27 cellular contexts compared by ENCODE assay signal in genomic region chr14:51129130-51129529, GRCh38. TPM values are rescaled to one million over a fixed set of nuclear protein-coding genes. Genes with fewer than 3 reads are reported as not detected.
DNase-seq lines count a peak whose midpoint lies in the region; ATAC-seq, FAIRE-seq and TF ChIP-seq lines count a peak whose summit lies in the region.
"Had no signal": no experiment of that assay in that cellular context is flagged by ENCODE, and none has a peak within 500 bp of the region (broad histone marks: within the 10 kb centered on the region; RNA-seq: fewer than 3 reads in every experiment).

No MANE protein-coding gene starts in this region.

- peak; percentile 8 for DNase-seq in HepG2 (ENCODE audit: low spot score)
- no peak for DNase-seq in right lobe of liver
- DNase-seq in NAMALWA (ENCODE audit: low spot score) = peak; percentile 1
- no peak for DNase-seq in H1 (ENCODE audit: low read depth in 1 of 2, low spot score in 2 of 2)
- no peak for DNase-seq in dorsolateral prefrontal cortex
- DNase-seq in foreskin melanocyte = no peak
- DNase-seq in activated naive CD8-positive, alpha-beta T cell treated with anti-CD3 and anti-CD28 coated beads, Interleukin-2, amount 50 U/mL, for 24 hours = no peak
- DNase-seq: activated CD8-positive, alpha-beta T cell treated with anti-CD3 and anti-CD28 coated beads, Interleukin-2, amount 10 ng/mL, durations not matched to agents 7 days and 5 days; activated effector memory CD4-positive, alpha-beta T cell treated with anti-CD3 and anti-CD28 coated beads, Interleukin-2, amount 50 U/mL, for 16 hours; activated T-cell treated with anti-CD3 and anti-CD28 coated beads for 4 hours; COR-L47; DMS79; hypothalamus; KBM-7; natural killer cell; ovary; stimulated activated CD4-positive, alpha-beta T cell treated with anti-CD3 and anti-CD28 coated beads, Interleukin-12 subunit alpha, Interleukin-12 subunit beta, amount 100 ng/mL, for 4 hours; stimulated activated CD4-positive, alpha-beta T cell treated with anti-CD3 and anti-CD28 coated beads, Interleukin-4, amount 100 ng/mL, for 24 hours; stimulated activated naive B cell treated with anti-CD40 and anti-IgM and Interleukin-4, amounts not matched to agents 10 μg/mL and 1 μg/mL and 100 μg/mL, for 72 hours; SW 1271 had no signal

- WGBS in HepG2 (ENCODE audit: low lambda C conversion rate) = 51% methylated on average over 4 of the region's 4 CpGs
- no CpG with 5 or more reads among the region's 4 CpGs for WGBS in right lobe of liver (ENCODE audit: insufficient coverage, low coverage, low lambda C conversion rate, missing lambda C conversion rate)
- WGBS in H1 (ENCODE audit: extremely low coverage in 1 of 2, insufficient coverage in 1 of 2, insufficient read length in 1 of 2, insufficient replicate concordance in 2 of 2, low coverage in 1 of 2, low lambda C conversion rate in 2 of 2, missing lambda C conversion rate in 1 of 2), 2 experiments = 90% methylated on average over 4 of the region's 4 CpGs; no CpG with 5 or more reads in 1 of the 2 experiments

- H3K23me2 ChIP-seq in H1 (ENCODE audit: low read depth, low read length) = no peaks in the 10 kb centered on the region

- intact Hi-C loops in HepG2 (cut with micrococcal nuclease; ENCODE audit: unreplicated experiment) (loop anchor here (1.0 kb wide), 1 partner anchor 174 kb away; no protein-coding TSS in a partner anchor), right lobe of liver (cut with DNase I) (no loop called here), dorsolateral prefrontal cortex (cut with DNase I) (no loop called here)

- H3K4ac ChIP-seq in H1 (replicated peaks; ENCODE audit: insufficient read length, low read depth, low read length) = no peak overlapping the region

- CTCF ChIA-PET in HepG2 (lab: Yijun Ruan, JAX; ENCODE audit: low intra/inter-chr PET ratio, low total read pairs) = no interaction called here
- CTCF ChIA-PET in H1 (lab: Charles Lee; ENCODE audit: partially characterized antibody) = no interaction called here

- TF ChIP-seq CTCF in HepG2 (CRISPR knock-in tag; IDR thresholded peaks at IDR 0.05) = peak; percentile 42
- no peak for TF ChIP-seq CTCF in right lobe of liver (IDR thresholded peaks at IDR 0.05)
- TF ChIP-seq CTCF in H1 (IDR thresholded peaks at IDR 0.05; ENCODE audit: control extremely low read depth in 1 of 3, insufficient read depth in 1 of 3, low read depth in 1 of 3, low read length in 3 of 3) = peak; percentile 29 to 49 (median 35)
- no peak for TF ChIP-seq CTCF in dorsolateral prefrontal cortex (IDR thresholded peaks at IDR 0.05 in 54 of 56, conservative IDR thresholded peaks at IDR 0.05 in 2 of 56; ENCODE audit: low read depth in 1 of 56, partially characterized antibody in 56 of 56)

- H3K79me1 ChIP-seq in H1 (ENCODE audit: low read depth, low read length) = no peaks in the 10 kb centered on the region

- no peak overlapping the region for H3K4me3 Mint-ChIP-seq in activated naive CD8-positive, alpha-beta T cell treated with anti-CD3 and anti-CD28 coated beads, Interleukin-2, amount 50 U/mL, for 24 hours
- H3K4me3 Mint-ChIP-seq: activated CD8-positive, alpha-beta T cell treated with anti-CD3 and anti-CD28 coated beads, Interleukin-2, amount 10 ng/mL, durations not matched to agents 7 days and 5 days; natural killer cell; stimulated activated naive B cell treated with anti-CD40 and anti-IgM and Interleukin-4, amounts not matched to agents 10 μg/mL and 1 μg/mL and 100 μg/mL, for 72 hours had no signal

- H3K27me3 ChIP-seq in HepG2 (ENCODE audit: control insufficient read depth in 1 of 2, insufficient read depth in 2 of 2, low read length in 2 of 2) (no peaks in the 10 kb centered on the region; a peak in 1 of 5 replicates), right lobe of liver (no peaks in the 10 kb centered on the region), H1 (replicated peaks in 1 of 4; ENCODE audit: control insufficient read depth in 3 of 4, extremely low read depth in 1 of 4, insufficient read depth in 3 of 4, low read length in 3 of 4) (no peaks in the 10 kb centered on the region), dorsolateral prefrontal cortex (no peaks in the 10 kb centered on the region)
- H3K27me3 ChIP-seq: BLaER1, ovary, right atrium auricular region, suprapubic skin had no signal

- H2BK120ac ChIP-seq in H1 (replicated peaks; ENCODE audit: low read depth, low read length) = no peak overlapping the region

- H3K4me2 ChIP-seq in HepG2 (ENCODE audit: low read depth, low read length) = no peak overlapping the region
- no peak overlapping the region for H3K4me2 ChIP-seq in H1 (ENCODE audit: insufficient read depth in 1 of 2, low read depth in 2 of 2, low read length in 2 of 2)
- H3K4me2 ChIP-seq: A549, BLaER1 had no signal

- BruUV-seq in HepG2 (replicated peaks; lab: Mats Ljungman, UMichigan) = no TSS peak

- H2BK5ac ChIP-seq in H1 (ENCODE audit: low read depth, low read length) = no peak overlapping the region

- in situ Hi-C loops in HepG2 (cut with HindIII; ENCODE audit: extremely low pct_ligation_motif_present, low pct_unique_long_range_greater_than_20kb) = no loop called here

- H3K27ac ChIP-seq in HepG2 (ENCODE audit: extremely low read length, insufficient read depth, low read length) (no peak overlapping the region), right lobe of liver (no peak overlapping the region), H1 (ENCODE audit: low read depth, low read length) (no peak overlapping the region), dorsolateral prefrontal cortex (no peak overlapping the region)
- H3K27ac ChIP-seq: A549, BLaER1, gastroesophageal sphincter, ovary, right atrium auricular region, suprapubic skin had no signal

- H2AFZ ChIP-seq in HepG2 (ENCODE audit: low read length) = no peak overlapping the region
- H2AFZ ChIP-seq in H1 (ENCODE audit: low read length) = no peak overlapping the region

- H3K4me1 ChIP-seq in HepG2 (ENCODE audit: insufficient read depth, low read length) (no peaks in the 10 kb centered on the region), right lobe of liver (no peaks in the 10 kb centered on the region), H1 (replicated peaks in 1 of 4; ENCODE audit: control insufficient read depth in 3 of 4, insufficient read depth in 4 of 4, low read length in 3 of 4) (no peaks in the 10 kb centered on the region)
- H3K4me1 ChIP-seq: A549, BLaER1, gastroesophageal sphincter, right atrium auricular region, suprapubic skin had no signal

- TF ChIP-seq POLR2A in HepG2 (IDR thresholded peaks at IDR 0.05; ENCODE audit: insufficient read depth in 1 of 2, low read depth in 2 of 2, low read length in 2 of 2) (no peak), right lobe of liver (IDR thresholded peaks at IDR 0.05) (no peak), H1 (IDR thresholded peaks at IDR 0.05; ENCODE audit: control extremely low read depth in 1 of 2, low read depth in 2 of 2, low read length in 2 of 2) (no peak)

- H2BK15ac ChIP-seq in H1 (ENCODE audit: low read length) = no peak overlapping the region

- no peaks in the 10 kb centered on the region for H3K36me3 ChIP-seq in HepG2 (replicated peaks in 1 of 2; ENCODE audit: control insufficient read depth in 1 of 2, insufficient read depth in 2 of 2, low read length in 2 of 2)
- H3K36me3 ChIP-seq in right lobe of liver = no peaks in the 10 kb centered on the region
- H3K36me3 ChIP-seq in H1 (ENCODE audit: control insufficient read depth in 2 of 4, insufficient read depth in 4 of 4, low read length in 3 of 4) = no peaks in the 10 kb centered on the region
- H3K36me3 ChIP-seq: BLaER1, gastroesophageal sphincter, ovary, right atrium auricular region, suprapubic skin had no signal

- H3K23ac ChIP-seq in H1 (ENCODE audit: insufficient read length) = no peak overlapping the region

- no peak overlapping the region for H3K18ac ChIP-seq in H1 (ENCODE audit: extremely low read depth, low read length)

- H3K9ac ChIP-seq in HepG2 (ENCODE audit: insufficient read depth, low read depth, low read length) = no peak overlapping the region
- H3K9ac ChIP-seq in H1 (replicated peaks in 1 of 4; ENCODE audit: extremely low read depth in 1 of 4, low read depth in 3 of 4, low read length in 3 of 4) = no peak overlapping the region
- H3K9ac ChIP-seq: BLaER1 had no signal

- no peaks in the 10 kb centered on the region for H3K4me1 Mint-ChIP-seq in activated naive CD8-positive, alpha-beta T cell treated with anti-CD3 and anti-CD28 coated beads, Interleukin-2, amount 50 U/mL, for 24 hours
- H3K4me1 Mint-ChIP-seq: natural killer cell; stimulated activated naive B cell treated with anti-CD40 and anti-IgM and Interleukin-4, amounts not matched to agents 10 μg/mL and 1 μg/mL and 100 μg/mL, for 72 hours had no signal

- H3K9me3 ChIP-seq in HepG2 (ENCODE audit: low read length) (no peaks in the 10 kb centered on the region), right lobe of liver (no peaks in the 10 kb centered on the region), H1 (ENCODE audit: insufficient read depth in 2 of 2, low read depth in 1 of 2, low read length in 1 of 2) (no peaks in the 10 kb centered on the region)
- H3K9me3 ChIP-seq: A549, ovary, right atrium auricular region, suprapubic skin had no signal

- TF ChIP-seq EP300 in HepG2 (IDR thresholded peaks at IDR 0.05; ENCODE audit: low read depth in 2 of 2, low read length in 2 of 2) (no peak), HepG2 (CRISPR knock-in tag; IDR thresholded peaks at IDR 0.05; ENCODE audit: borderline replicate concordance) (no peak), H1 (IDR thresholded peaks at IDR 0.05; ENCODE audit: borderline replicate concordance in 1 of 2, low read depth in 2 of 2, low read length in 2 of 2) (no peak)

- H2BK12ac ChIP-seq in H1 (ENCODE audit: low read depth, low read length) = no peak overlapping the region

- no peak overlapping the region for H4K91ac ChIP-seq in H1 (replicated peaks; ENCODE audit: insufficient read length, low read length)

- H4K20me1 ChIP-seq in HepG2 (ENCODE audit: insufficient read depth, low read length) = no peaks in the 10 kb centered on the region
- no peaks in the 10 kb centered on the region for H4K20me1 ChIP-seq in H1 (replicated peaks in 1 of 2; ENCODE audit: control insufficient read depth in 1 of 2, insufficient read depth in 2 of 2, low read length in 2 of 2)
- H4K20me1 ChIP-seq: BLaER1 had no signal

- POLR2A ChIA-PET in HepG2 (lab: Yijun Ruan, JAX) = no interaction called here
- POLR2A ChIA-PET in H1 (lab: Charles Lee; ENCODE audit: partially characterized antibody) = no interaction called here

- H3K27ac Mint-ChIP-seq in activated naive CD8-positive, alpha-beta T cell treated with anti-CD3 and anti-CD28 coated beads, Interleukin-2, amount 50 U/mL, for 24 hours = no peak overlapping the region
- H3K27ac Mint-ChIP-seq: activated CD8-positive, alpha-beta T cell treated with anti-CD3 and anti-CD28 coated beads, Interleukin-2, amount 10 ng/mL, durations not matched to agents 7 days and 5 days; natural killer cell; stimulated activated naive B cell treated with anti-CD40 and anti-IgM and Interleukin-4, amounts not matched to agents 10 μg/mL and 1 μg/mL and 100 μg/mL, for 72 hours had no signal

- H3K36me3 Mint-ChIP-seq in activated naive CD8-positive, alpha-beta T cell treated with anti-CD3 and anti-CD28 coated beads, Interleukin-2, amount 50 U/mL, for 24 hours (ENCODE audit: low read depth) = no peaks in the 10 kb centered on the region

- TF ChIP-seq RAD21 in HepG2 (CRISPR knock-in tag; IDR thresholded peaks at IDR 0.05) = no peak
- TF ChIP-seq RAD21 in H1 (IDR thresholded peaks at IDR 0.05 in 1 of 2, conservative IDR thresholded peaks at IDR 0.05 in 1 of 2; ENCODE audit: low read depth in 2 of 2, low read length in 2 of 2) = peak; percentile 20 to 51; a peak in 3 of 4 replicates

- no peak overlapping the region for H4K5ac ChIP-seq in H1 (ENCODE audit: insufficient read length, low read depth, low read length)

- H3K14ac ChIP-seq in H1 (ENCODE audit: insufficient read length) = no peak overlapping the region

- H2BK20ac ChIP-seq in H1 (ENCODE audit: low read length) = no peak overlapping the region

- ATAC-seq in HepG2 (peak; percentile 98), right lobe of liver (no peak), HG03095 (IDR thresholded peaks at IDR 0.05; ENCODE audit: unreplicated experiment) (no peak)
- ATAC-seq in activated naive CD8-positive, alpha-beta T cell treated with anti-CD3 and anti-CD28 coated beads, Interleukin-2, amount 50 U/mL, for 24 hours = no peak
- ATAC-seq: activated CD8-positive, alpha-beta T cell treated with anti-CD3 and anti-CD28 coated beads, Interleukin-2, amount 10 ng/mL, durations not matched to agents 7 days and 5 days; gastroesophageal sphincter; natural killer cell; stimulated activated naive B cell treated with anti-CD40 and anti-IgM and Interleukin-4, amounts not matched to agents 10 μg/mL and 1 μg/mL and 100 μg/mL, for 72 hours had no signal

- no peak overlapping the region for H2AK5ac ChIP-seq in H1 (ENCODE audit: low read depth, low read length)

- FAIRE-seq in HepG2 (lab: Jason Lieb, UNC) (no peak), H1 (lab: Jason Lieb, UNC) (no peak)
- FAIRE-seq: A549, islet of Langerhans had no signal

- H4K8ac ChIP-seq in H1 (ENCODE audit: extremely low read depth, insufficient read depth, low read length) = no peak overlapping the region

- H3K4me3 ChIP-seq in HepG2 (replicated peaks in 1 of 3; ENCODE audit: insufficient read depth in 1 of 3, low read depth in 2 of 3, low read length in 3 of 3) (no peak overlapping the region), right lobe of liver (no peak overlapping the region), H1 (ENCODE audit: extremely low read depth in 1 of 4, insufficient read depth in 2 of 4, low read depth in 3 of 4, low read length in 4 of 4) (no peak overlapping the region), dorsolateral prefrontal cortex (no peak overlapping the region)
- H3K4me3 ChIP-seq: A549, BLaER1, gastroesophageal sphincter, ovary, right atrium auricular region, suprapubic skin had no signal

- H3K9me3 Mint-ChIP-seq in activated naive CD8-positive, alpha-beta T cell treated with anti-CD3 and anti-CD28 coated beads, Interleukin-2, amount 50 U/mL, for 24 hours = no peaks in the 10 kb centered on the region

- H3K56ac ChIP-seq in H1 (replicated peaks; ENCODE audit: insufficient read length, low read depth, low read length) = no peak overlapping the region

- H3K27me3 Mint-ChIP-seq in activated naive CD8-positive, alpha-beta T cell treated with anti-CD3 and anti-CD28 coated beads, Interleukin-2, amount 50 U/mL, for 24 hours = peaks cover 13% of the 10 kb centered on the region

- no peaks in the 10 kb centered on the region for H3K79me2 ChIP-seq in HepG2 (ENCODE audit: insufficient read depth, low read length)
- H3K79me2 ChIP-seq in H1 (ENCODE audit: control insufficient read depth in 1 of 2, insufficient read depth in 2 of 2, low read length in 2 of 2) = no peaks in the 10 kb centered on the region

RNA-seq across cellular contexts. Expression of gene TRIM9, which starts 34.2 kb away (rescaled TPM):
- total RNA-seq in HepG2 (2016; rRNA removed; fragmentation: Illumina TruSeq; extraction: Trizol) (0.04 TPM in 1 of 2 replicates, not detected in the other), right lobe of liver (1 to 10 TPM in 1 of 6 experiments, under 1 TPM in 5; 0.07 to 1.9 (median 0.32) TPM), dorsolateral prefrontal cortex (100 to 1,000 TPM; 145 to 347 (median 241) TPM)
- total RNA-seq in HepG2 (2016; cell fraction: cytosol; rRNA removed; fragmentation: Illumina TruSeq; extraction: Trizol; ENCODE audit: low read depth) = not detected in 2 replicates
- 0.04 TPM in 1 of 2 replicates, not detected in the other for total RNA-seq in HepG2 (2016; cell fraction: insoluble cytoplasmic fraction; rRNA removed; fragmentation: Illumina TruSeq; extraction: Trizol)
- 0.06 TPM in 1 of 2 replicates, not detected in the other for total RNA-seq in HepG2 (2016; cell fraction: membrane; rRNA removed; fragmentation: Illumina TruSeq; extraction: Trizol)
- 0.09 TPM in 1 of 2 replicates, not detected in the other for total RNA-seq in HepG2 (2016; cell fraction: nucleus; rRNA removed; fragmentation: Illumina TruSeq; extraction: Trizol)
- polyA plus RNA-seq in HepG2 (2011; rRNA removed) (0.07 and 0.34 TPM in 2 replicates), H1 (2011; rRNA removed) (2.4 and 2.7 TPM in 2 replicates)
- 0.17 and 0.21 TPM in 2 replicates for polyA plus RNA-seq in HepG2 (2011; cell fraction: cytosol; rRNA removed)
- 0.21 and 0.38 TPM in 2 replicates for polyA plus RNA-seq in HepG2 (2011; cell fraction: nucleus; rRNA removed)
- polyA plus RNA-seq in HepG2 (2012) = 0.05 and 0.07 TPM in 2 replicates
- not detected in 2 replicates for polyA plus RNA-seq in HepG2 (2016; cell fraction: cytosol; fragmentation: Illumina TruSeq; extraction: Trizol; ENCODE audit: low read depth)
- not detected in 2 replicates for polyA plus RNA-seq in HepG2 (2016; cell fraction: insoluble cytoplasmic fraction; fragmentation: Illumina TruSeq; extraction: Trizol; ENCODE audit: low read depth)
- not detected in 2 replicates for polyA plus RNA-seq in HepG2 (2016; cell fraction: membrane; fragmentation: Illumina TruSeq; extraction: Trizol; ENCODE audit: low read depth)
- polyA plus RNA-seq in HepG2 (2016; cell fraction: nucleus; fragmentation: Illumina TruSeq; extraction: Trizol; ENCODE audit: insufficient read depth, low read depth) = 0.15 TPM in 1 of 2 replicates, not detected in the other
- polyA minus RNA-seq in HepG2 (2011; rRNA and poly(A)+ RNA removed; ENCODE audit: low replicate concordance) = 0.05 and 0.74 TPM in 2 replicates
- polyA minus RNA-seq in HepG2 (2011; cell fraction: cytosol; rRNA and poly(A)+ RNA removed) = not detected in 2 replicates
- polyA minus RNA-seq in HepG2 (2011; cell fraction: nucleus; rRNA and poly(A)+ RNA removed) = 0.13 and 0.50 TPM in 2 replicates
- total RNA-seq in H1 (2021; fragmentation: NEBNext Ultra II Directional; extraction: Animal tissue kit (Norgen Biotek cat#: 25700)) = 3.8 and 5.4 TPM in 2 replicates
- polyA plus RNA-seq in H1 (2011; cell fraction: cytosol; rRNA removed) = 1.9 TPM
- 6.6 TPM for polyA plus RNA-seq in H1 (2011; cell fraction: nucleus; rRNA removed)
- polyA plus RNA-seq in H1 (2012, experiment 1 of 2) = 2.4 to 4.3 TPM (median 3.3 TPM) in 4 replicates
- 0.80 TPM for polyA plus RNA-seq in H1 (2012, experiment 2 of 2)
- polyA plus RNA-seq in H1 (2013, experiment 1 of 2) = 2.0 TPM
- polyA plus RNA-seq in H1 (2013, experiment 2 of 2) = 2.1 TPM
- polyA minus RNA-seq in H1 (2011; rRNA and poly(A)+ RNA removed) = 5.5 and 11.8 TPM in 2 replicates
- 2.2 TPM for polyA minus RNA-seq in H1 (2011; cell fraction: cytosol; rRNA and poly(A)+ RNA removed)
- 12.0 TPM for polyA minus RNA-seq in H1 (2011; cell fraction: nucleus; rRNA and poly(A)+ RNA removed)

Comparison
In these comparisons a context has a peak if more than half of its experiments do, and no peak if none do; other contexts are left out.
1. DNase-seq: peak in HepG2 (single experiment) and NAMALWA (single experiment); none in right lobe of liver (0 of 3), H1 (0 of 2), dorsolateral prefrontal cortex (0 of 10), foreskin melanocyte (single experiment) and activated naive CD8-positive, alpha-beta T cell treated with anti-CD3 and anti-CD28 coated beads, Interleukin-2, amount 50 U/mL, for 24 hours (single experiment).
2. CTCF ChIP-seq: peak in HepG2 (single experiment) and H1 (3 of 3); none in right lobe of liver (0 of 4) and dorsolateral prefrontal cortex (0 of 56).
3. RNA of gene TRIM9, which starts 34.2 kb away (total RNA-seq): 145 to 347 TPM in dorsolateral prefrontal cortex; 3.8 to 5.4 TPM in H1, 0.07 to 1.9 TPM in right lobe of liver and 0.04 to 0.09 TPM in HepG2; every median in the first group is over 10 times any median in the second.
4. Of the 41 proteins assayed by ChIP-seq in both HepG2 and H1: peak only in HepG2: none; only in H1: RAD21; in both: CTCF; in neither: 39.